ENCODE assay signal across 26 cellular contexts in genomic region chr21:39900491-39900890, GRCh38. TPM values are rescaled to one million over a fixed set of nuclear protein-coding genes. Genes with fewer than 3 reads are reported as not detected.
"Had no signal": no experiment of that assay in that cellular context is flagged by ENCODE, and none has a peak within 500 bp of the region (broad histone marks: within the 10 kb centered on the region; RNA-seq: fewer than 3 reads in every experiment).

No MANE protein-coding gene starts in this region.

- H3K27ac ChIP-seq: RWPE1, SJSA1, SK-N-MC had no signal

- H3K4me1 ChIP-seq: SJSA1 had no signal

- H3K36me3 ChIP-seq: SJSA1 had no signal

- H3K4me3 ChIP-seq: SJSA1, SK-N-MC had no signal

- H3K27me3 ChIP-seq: SJSA1 had no signal

- DNase-seq: IMR-90, Karpas-422, KG1, MM.1S, NCI-H1092 treated with DMSO at 0.1 percent for 48 hours, NCI-H1436, NCI-H187, NCI-H2029, NCI-H2081 treated with DMSO at 0.1 percent for 48 hours, NCI-H2171, NCI-H226, NCI-H446, NCI-H510A, NCI-H524 treated with DMSO at 0.1 percent for 48 hours, NCI-H69, NCI-H774, PC-3, SHP77 had no signal

- ATAC-seq: HepG2, Panc1, PC-3 had no signal

- H3K9me3 ChIP-seq: SJSA1 had no signal

RNA-seq across cellular contexts. Expression of gene PCP4, which starts 33.3 kb away (rescaled TPM):
- total RNA-seq: HepG2, HT1080, IMR-90, M059J, OCI-LY7, PC-3, SJSA1 had no signal
- polyA plus RNA-seq: HepG2, IMR-90 had no signal
